ENCODE assay signal across 1 cellular context in the genomic region with DNA sequence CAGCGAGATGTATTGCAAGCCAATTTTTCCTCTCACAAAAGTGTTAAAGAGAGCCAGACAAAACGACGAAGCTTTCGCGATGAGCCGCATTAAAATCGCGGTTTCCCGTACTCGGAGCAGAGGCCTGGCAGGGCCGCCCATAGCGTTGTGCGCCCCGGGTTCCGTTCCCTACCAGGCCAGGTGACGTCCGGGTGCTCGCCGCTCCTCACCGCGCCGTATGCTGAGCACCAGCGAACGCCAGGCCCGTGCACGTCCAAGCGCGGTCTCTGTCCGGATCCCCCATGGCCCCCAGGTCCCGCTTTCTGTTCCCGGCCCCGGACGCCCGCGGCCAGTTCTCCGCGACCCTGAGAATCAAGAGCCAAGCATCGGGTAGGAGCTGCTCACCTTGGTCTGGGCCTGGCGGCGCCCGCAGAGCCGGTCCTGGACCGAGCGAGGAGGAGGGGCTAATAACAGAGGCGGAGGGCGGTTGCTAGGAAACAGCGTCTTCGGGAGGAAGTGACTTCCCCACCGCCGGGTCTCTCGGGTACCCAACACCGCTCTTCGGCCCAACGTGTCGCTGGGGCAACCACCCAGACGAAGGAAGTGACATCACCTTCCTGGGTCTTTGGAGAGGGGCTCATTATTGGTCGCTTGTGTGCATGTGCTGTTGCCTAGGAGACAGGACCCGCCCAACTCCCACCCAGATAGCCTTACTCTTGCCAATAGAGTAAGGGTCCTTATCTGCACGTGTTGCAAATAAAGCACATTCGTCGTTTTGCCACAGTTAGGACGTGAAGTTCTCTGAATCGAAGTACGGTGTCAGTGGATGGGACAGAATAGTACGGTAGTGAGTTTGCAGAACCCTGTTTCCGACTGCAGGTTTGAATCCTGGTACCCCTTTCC.
TF ChIP-seq lines count a peak whose summit lies in the region.

TSS of gene MAP9 (minus strand) at position 579 of the 882 bp plus-strand sequence. CDS start 1,115 bp downstream, outside the sequence.

TF ChIP-seq in neural cell, 6 proteins besides CTCF, POLR2A, EP300 and RAD21 (continued from another document):
- peak; percentile 63 for TF ChIP-seq REST (IDR thresholded peaks at IDR 0.05; ENCODE audit: borderline replicate concordance)
- TF ChIP-seq SMC3 (conservative IDR thresholded peaks at IDR 0.05; ENCODE audit: poor library complexity): peak; percentile 51
- TF ChIP-seq EZH2 (IDR thresholded peaks at IDR 0.05; ENCODE audit: borderline replicate concordance, insufficient read depth, low read length, poor library complexity, severe bottlenecking): no peak
- TF ChIP-seq TAF1 (IDR thresholded peaks at IDR 0.05; ENCODE audit: low read depth): peak; percentile 69
TF ChIP-seq in neural cell: peak in this region for 5.
